ENCODE assay signal across 23 cellular contexts in genomic region chr11:95016133-95016532, GRCh38. TPM values are rescaled to one million over a fixed set of nuclear protein-coding genes. Genes with fewer than 3 reads are reported as not detected.
"Had no signal": no experiment of that assay in that cellular context is flagged by ENCODE, and none has a peak within 500 bp of the region (broad histone marks: within the 10 kb centered on the region; RNA-seq: fewer than 3 reads in every experiment).

No MANE protein-coding gene starts in this region.

- H3K4me3 Mint-ChIP-seq: naive thymus-derived CD8-positive, alpha-beta T cell; neural crest cell had no signal

- H3K9me3 Mint-ChIP-seq: naive thymus-derived CD8-positive, alpha-beta T cell; neural crest cell had no signal

- H3K27me3 ChIP-seq: gastrocnemius medialis, pancreas, thyroid gland, upper lobe of left lung, uterus had no signal

- H3K9me3 ChIP-seq: esophagus muscularis mucosa, gastrocnemius medialis, left ventricle myocardium inferior, pancreas, suprapubic skin, thyroid gland, upper lobe of left lung, uterus had no signal

- H3K27ac Mint-ChIP-seq: naive thymus-derived CD8-positive, alpha-beta T cell; progenitor cell of endocrine pancreas had no signal

- ATAC-seq: gastrocnemius medialis; left cardiac atrium; naive thymus-derived CD8-positive, alpha-beta T cell; pancreas; right cardiac atrium had no signal

- H3K36me3 ChIP-seq: esophagus muscularis mucosa, gastrocnemius medialis, left ventricle myocardium inferior, pancreas, suprapubic skin, thyroid gland, upper lobe of left lung, uterus had no signal

- H3K27me3 Mint-ChIP-seq: progenitor cell of endocrine pancreas had no signal

- H3K27ac ChIP-seq: esophagus muscularis mucosa, gastrocnemius medialis, left ventricle myocardium inferior, pancreas, suprapubic skin, thyroid gland, upper lobe of left lung, uterus had no signal

- DNase-seq: effector memory CD4-positive, alpha-beta T cell; gastrocnemius medialis; kidney; left cardiac atrium; left ventricle myocardium inferior; mesendoderm; naive thymus-derived CD8-positive, alpha-beta T cell; occipital lobe; pancreas; right cardiac atrium; small intestine; stimulated activated CD4-positive, alpha-beta T cell treated with anti-CD3 and anti-CD28 coated beads, Interleukin-2, amount 100 ng/mL, for 48 hours; stimulated activated naive CD4-positive, alpha-beta T cell treated with Interleukin-2 at 50 U/mL for 16 hours; thyroid gland; upper lobe of left lung; uterus had no signal

- H3K36me3 Mint-ChIP-seq: naive thymus-derived CD8-positive, alpha-beta T cell had no signal

- H3K4me3 ChIP-seq: esophagus muscularis mucosa, gastrocnemius medialis, left ventricle myocardium inferior, lung, pancreas, suprapubic skin, thyroid gland, upper lobe of left lung, uterus had no signal

- H3K4me1 ChIP-seq: esophagus muscularis mucosa, gastrocnemius medialis, left ventricle myocardium inferior, pancreas, suprapubic skin, thyroid gland, upper lobe of left lung, uterus had no signal

- H3K4me1 Mint-ChIP-seq: naive thymus-derived CD8-positive, alpha-beta T cell had no signal

RNA-seq across cellular contexts. Expression of gene KDM4E, which starts 8.9 kb away (rescaled TPM):
- total RNA-seq: esophagus muscularis mucosa; fibroblast of villous mesenchyme; gastrocnemius medialis; kidney; left cardiac atrium; left ventricle myocardium inferior; lung; mononuclear cell; naive thymus-derived CD8-positive, alpha-beta T cell; neural crest cell; occipital lobe; pancreas; progenitor cell of endocrine pancreas; right cardiac atrium; suprapubic skin; thyroid gland; upper lobe of left lung; uterus had no signal
- polyA plus RNA-seq: lung; naive thymus-derived CD8-positive, alpha-beta T cell; pancreas; right cardiac atrium; small intestine had no signal

RNA-seq across cellular contexts. Expression of gene KDM4F, which starts 33.1 kb away (rescaled TPM):
- total RNA-seq: esophagus muscularis mucosa; fibroblast of villous mesenchyme; gastrocnemius medialis; kidney; left cardiac atrium; left ventricle myocardium inferior; lung; mononuclear cell; naive thymus-derived CD8-positive, alpha-beta T cell; neural crest cell; occipital lobe; pancreas; progenitor cell of endocrine pancreas; right cardiac atrium; suprapubic skin; thyroid gland; upper lobe of left lung; uterus had no signal
- polyA plus RNA-seq: lung; naive thymus-derived CD8-positive, alpha-beta T cell; pancreas; right cardiac atrium; small intestine had no signal
